Comparison of ENCODE assay signal across 1 cellular context in genomic region chr12:1665366-1665765, GRCh38.
TF ChIP-seq lines count a peak whose summit lies in the region.

No MANE protein-coding gene starts in this region.

TF ChIP-seq in K562, 482 proteins besides CTCF, POLR2A, EP300 and RAD21:
- TF ChIP-seq DACH1 (IDR thresholded peaks at IDR 0.05; ENCODE audit: partially characterized antibody) (peak; percentile 30), MAFF (IDR thresholded peaks at IDR 0.05; ENCODE audit: low read length) (peak; percentile 62), HCFC1 (IDR thresholded peaks at IDR 0.05; ENCODE audit: low read depth, low read length) (no peak), NFE2 (IDR thresholded peaks at IDR 0.05; ENCODE audit: low read depth) (peak; percentile 38; the same call in 1 of the 2 replicates), C11orf30 (IDR thresholded peaks at IDR 0.05; ENCODE audit: low read depth) (peak; percentile 89), MAFK (IDR thresholded peaks at IDR 0.05; ENCODE audit: low read length) (peak; percentile 63; the same call in 1 of the 2 replicates), SIX5 (IDR thresholded peaks at IDR 0.05; ENCODE audit: borderline replicate concordance in 1 of 2, insufficient read depth in 1 of 2, low read depth in 1 of 2, low read length in 2 of 2) (no peak), NFE2L1 (tag; IDR thresholded peaks at IDR 0.05; ENCODE audit: borderline replicate concordance, low read depth) (peak; percentile 53; the same call in 1 of the 2 replicates), ZNF316 (IDR thresholded peaks at IDR 0.05) (peak; percentile 96), MAFG (tag; conservative IDR thresholded peaks at IDR 0.05) (peak; percentile 87), BACH1 (tag; IDR thresholded peaks at IDR 0.05) (peak; percentile 60; the same call in 1 of the 2 replicates)
- TF ChIP-seq, protein P1, sequence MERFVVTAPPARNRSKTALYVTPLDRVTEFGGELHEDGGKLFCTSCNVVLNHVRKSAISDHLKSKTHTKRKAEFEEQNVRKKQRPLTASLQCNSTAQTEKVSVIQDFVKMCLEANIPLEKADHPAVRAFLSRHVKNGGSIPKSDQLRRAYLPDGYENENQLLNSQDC (CRISPR knock-in tag; IDR thresholded peaks at IDR 0.05), result no peak
- TF ChIP-seq, protein P2, sequence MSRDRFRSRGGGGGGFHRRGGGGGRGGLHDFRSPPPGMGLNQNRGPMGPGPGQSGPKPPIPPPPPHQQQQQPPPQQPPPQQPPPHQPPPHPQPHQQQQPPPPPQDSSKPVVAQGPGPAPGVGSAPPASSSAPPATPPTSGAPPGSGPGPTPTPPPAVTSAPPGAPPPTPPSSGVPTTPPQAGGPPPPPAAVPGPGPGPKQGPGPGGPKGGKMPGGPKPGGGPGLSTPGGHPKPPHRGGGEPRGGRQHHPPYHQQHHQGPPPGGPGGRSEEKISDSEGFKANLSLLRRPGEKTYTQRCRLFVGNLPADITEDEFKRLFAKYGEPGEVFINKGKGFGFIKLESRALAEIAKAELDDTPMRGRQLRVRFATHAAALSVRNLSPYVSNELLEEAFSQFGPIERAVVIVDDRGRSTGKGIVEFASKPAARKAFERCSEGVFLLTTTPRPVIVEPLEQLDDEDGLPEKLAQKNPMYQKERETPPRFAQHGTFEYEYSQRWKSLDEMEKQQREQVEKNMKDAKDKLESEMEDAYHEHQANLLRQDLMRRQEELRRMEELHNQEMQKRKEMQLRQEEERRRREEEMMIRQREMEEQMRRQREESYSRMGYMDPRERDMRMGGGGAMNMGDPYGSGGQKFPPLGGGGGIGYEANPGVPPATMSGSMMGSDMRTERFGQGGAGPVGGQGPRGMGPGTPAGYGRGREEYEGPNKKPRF (IDR thresholded peaks at IDR 0.05; ENCODE audit: low read depth, low read length), result no peak
